ENCODE assay signal across 8 cellular contexts in genomic region chr3:20040476-20041196, GRCh38. TPM values are rescaled to one million over a fixed set of nuclear protein-coding genes. Genes with fewer than 3 reads are reported as not detected.
DNase-seq lines count a peak whose midpoint lies in the region; ATAC-seq, FAIRE-seq and TF ChIP-seq lines count a peak whose summit lies in the region.

No MANE protein-coding gene starts in this region.

- ATAC-seq in GM23338 (peak; percentile 55), left cardiac atrium (peak; percentile 49 to 65)

- H2AFZ ChIP-seq in GM23338 = peak overlapping the region; percentile 90

- intact Hi-C loops in left cardiac atrium (cut with DNase I) = loop anchor here in 1 of 2 donors (5.0 kb wide), 1 partner anchor 42 kb away; no protein-coding TSS in a partner anchor
- intact Hi-C loops in posterior cingulate gyrus (cut with DNase I) = loop anchor here (5.0 kb wide), 2 partner anchors 102 to 153 kb away; no protein-coding TSS in a partner anchor

- H4K20me1 ChIP-seq in GM23338 (replicated peaks; ENCODE audit: insufficient read depth) = no peaks in the 10 kb centered on the region; the same call in 1 of the 2 replicates

- peaks cover 16% of the 10 kb centered on the region for H3K4me1 Mint-ChIP-seq in GM23338

- H3K27ac ChIP-seq in GM23338 (ENCODE audit: low read depth) = no peak overlapping the region

- H3K9me3 Mint-ChIP-seq in GM23338 = no peaks in the 10 kb centered on the region; the same call in 2 of the 3 replicates

- H3F3A ChIP-seq in GM23338 (replicated peaks; ENCODE audit: low read depth) = peaks cover 8% of the 10 kb centered on the region

- H3K4me2 ChIP-seq in GM23338 = peak overlapping the region; percentile 96

- peak overlapping the region; percentile 84 for H3K4me3 ChIP-seq in GM23338

- H3K36me3 ChIP-seq in GM23338 (ENCODE audit: insufficient read depth) = no peaks in the 10 kb centered on the region

- no peaks in the 10 kb centered on the region for H3K79me2 ChIP-seq in GM23338 (replicated peaks; ENCODE audit: insufficient read depth)

- H3K27me3 Mint-ChIP-seq in GM23338 (ENCODE audit: insufficient read depth, low read depth, poor library complexity) = peaks cover 19% of the 10 kb centered on the region

- peak overlapping the region; percentile 89 for H3K4me3 Mint-ChIP-seq in GM23338

- peaks cover 29% of the 10 kb centered on the region for H3K27me3 ChIP-seq in GM23338 (ENCODE audit: insufficient read depth)

- FAIRE-seq in urothelium cell line (lab: Jason Lieb, UNC) = no peak

- TF ChIP-seq CTCF in GM10248 (IDR thresholded peaks at IDR 0.05; ENCODE audit: control extremely low read depth, extremely low read depth, low read depth, missing control alignments) = peak; percentile 33
- peak in 1 of 2 experiments; percentile 25; a peak in 2 of 4 replicates for TF ChIP-seq CTCF in GM23338 (conservative IDR thresholded peaks at IDR 0.05; ENCODE audit: low read depth in 2 of 2)

- CTCF ChIA-PET in GM10248 (lab: Yijun Ruan, JAX) = interaction anchor here (0.9 to 2.0 kb wide), 13 partner anchors 10 to 152 kb away, joined by 3 to 10 read pairs (median 3); no protein-coding TSS in a partner anchor

- POLR2A ChIA-PET in GM10248 (lab: Yijun Ruan, JAX) = no interaction called here

- no peak overlapping the region for H3K27ac Mint-ChIP-seq in GM23338

- peak; percentile 78 for DNase-seq in GM10248 (ENCODE audit: extremely low spot score)
- DNase-seq in GM23338 (ENCODE audit: low spot score) = peak; percentile 81
- peak; percentile 72 for DNase-seq in LHCN-M2 (ENCODE audit: low read depth)
- DNase-seq in T follicular helper cell (ENCODE audit: low read depth) = peak; percentile 47
- DNase-seq in amniotic stem cell (lab: John Stamatoyannopoulos, UW) = peak; percentile 55
- peak; percentile 79 for DNase-seq in left cardiac atrium
- peak; percentile 68 to 96 (median 77) for DNase-seq in posterior cingulate gyrus
- DNase-seq in urothelium cell line (ENCODE audit: low spot score) = peak; percentile 74

- H3K36me3 Mint-ChIP-seq in GM23338 (ENCODE audit: low read depth) = no peaks in the 10 kb centered on the region; the same call in 2 of the 3 replicates

- no peaks in the 10 kb centered on the region for H3K9me2 ChIP-seq in GM23338 (ENCODE audit: insufficient read depth)

- peaks cover 14% of the 10 kb centered on the region for H3K4me1 ChIP-seq in GM23338 (ENCODE audit: insufficient read depth)

TF ChIP-seq in GM23338, 12 proteins besides CTCF, POLR2A, EP300 and RAD21:
- TF ChIP-seq NANOG (IDR thresholded peaks at IDR 0.05; ENCODE audit: borderline replicate concordance) (no peak), ZNF462 (CRISPR knock-in tag; IDR thresholded peaks at IDR 0.05) (no peak), ZNF114 (CRISPR knock-in tag; IDR thresholded peaks at IDR 0.05) (no peak), ETS1 (IDR thresholded peaks at IDR 0.05) (no peak), POLR2AphosphoS5 (IDR thresholded peaks at IDR 0.05; ENCODE audit: low read depth) (no peak), CREB1 (CRISPR knock-in tag; IDR thresholded peaks at IDR 0.05; ENCODE audit: low read depth) (no peak), JUNB (IDR thresholded peaks at IDR 0.05; ENCODE audit: unreplicated experiment) (no peak), ZNF331 (CRISPR knock-in tag; IDR thresholded peaks at IDR 0.05; ENCODE audit: low read depth) (no peak)

RNA-seq across cellular contexts. Expression of gene KAT2B, which starts 0.4 kb away (rescaled TPM):
- total RNA-seq in GM23338 (2014; rRNA removed; shearing (Covaris generic)) = 1.7 and 4.4 TPM in 2 replicates
- 1.3 and 1.7 TPM in 2 replicates for polyA plus RNA-seq in GM23338 (2016; fragmentation: Nextera tagmentation; extraction: Ambion mirVana)
- total RNA-seq in LHCN-M2 (2014; rRNA removed) (13.2 and 15.2 TPM in 2 replicates), left cardiac atrium (10 to 100 TPM; 59.8 to 73.3 TPM)
- polyA plus RNA-seq in LHCN-M2 (2012) = 3.1 TPM

RNA-seq across cellular contexts. Expression of gene PP2D1, which starts 28.6 kb away (rescaled TPM):
- not detected in 2 replicates for total RNA-seq in GM23338 (2014; rRNA removed; shearing (Covaris generic))
- 0.40 and 0.42 TPM in 2 replicates for polyA plus RNA-seq in GM23338 (2016; fragmentation: Nextera tagmentation; extraction: Ambion mirVana)
- total RNA-seq in LHCN-M2 (2014; rRNA removed) = not detected in 2 replicates
- not detected for polyA plus RNA-seq in LHCN-M2 (2012)
- total RNA-seq in left cardiac atrium = not detected
